ENCODE assay signal across 8 cellular contexts in the genomic region with DNA sequence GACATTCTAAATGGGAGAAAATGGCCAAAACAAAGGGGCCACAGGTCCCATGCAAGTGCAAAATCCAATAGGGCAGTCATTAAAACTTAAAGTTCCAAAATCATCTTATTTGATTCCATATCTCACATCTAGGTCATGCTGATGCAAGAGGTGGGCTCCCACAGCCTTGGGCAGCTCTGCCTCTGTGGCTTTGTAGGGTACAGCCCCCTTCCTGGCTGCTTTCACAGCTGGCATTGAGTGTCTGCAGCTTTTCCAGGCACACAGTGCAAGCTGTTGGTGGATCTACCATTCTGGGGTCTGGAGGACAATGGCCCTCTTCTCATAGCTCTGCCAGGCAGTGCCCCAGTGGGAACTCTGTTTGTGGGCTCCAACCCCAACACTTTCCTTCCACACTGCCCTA. TPM values are rescaled to one million over a fixed set of nuclear protein-coding genes. Genes with fewer than 3 reads are reported as not detected.
"Had no signal": no experiment of that assay in that cellular context is flagged by ENCODE, and none has a peak within 500 bp of the region (broad histone marks: within the 10 kb centered on the region; RNA-seq: fewer than 3 reads in every experiment).

No MANE protein-coding gene starts in this region.

RNA-seq across cellular contexts. Expression of a gene that starts 50.7 kb away (rescaled TPM):
- total RNA-seq: activated CD4-positive, alpha-beta memory T cell treated with anti-CD3 and anti-CD28 coated beads, Interleukin-2, amount 10 ng/mL, durations not matched to agents 7 days and 5 days; activated CD4-positive, alpha-beta T cell treated with anti-CD3 and anti-CD28 coated beads, Interleukin-2, amount 10 ng/mL, durations not matched to agents 7 days and 5 days; activated naive CD4-positive, alpha-beta T cell treated with anti-CD3 and anti-CD28 coated beads, Interleukin-2, amount 50 U/mL, for 72 hours; activated naive CD8-positive, alpha-beta T cell treated with anti-CD3 and anti-CD28 coated beads, Interleukin-2, amount 10 ng/mL, durations not matched to agents 7 days and 5 days; activated T-cell treated with anti-CD3 and anti-CD28 coated beads, Interleukin-2, amount 50 U/mL, for 72 hours; bronchial epithelial cell; epithelial cell of proximal tubule; T-helper 1 cell treated with Interleukin-12 subunit alpha and Interleukin-12 subunit beta and Interleukin-4 antibody, amounts not matched to agents 30 ng/mL and 1 ng/mL, for 36 hours had no signal
